In the genomic region with DNA sequence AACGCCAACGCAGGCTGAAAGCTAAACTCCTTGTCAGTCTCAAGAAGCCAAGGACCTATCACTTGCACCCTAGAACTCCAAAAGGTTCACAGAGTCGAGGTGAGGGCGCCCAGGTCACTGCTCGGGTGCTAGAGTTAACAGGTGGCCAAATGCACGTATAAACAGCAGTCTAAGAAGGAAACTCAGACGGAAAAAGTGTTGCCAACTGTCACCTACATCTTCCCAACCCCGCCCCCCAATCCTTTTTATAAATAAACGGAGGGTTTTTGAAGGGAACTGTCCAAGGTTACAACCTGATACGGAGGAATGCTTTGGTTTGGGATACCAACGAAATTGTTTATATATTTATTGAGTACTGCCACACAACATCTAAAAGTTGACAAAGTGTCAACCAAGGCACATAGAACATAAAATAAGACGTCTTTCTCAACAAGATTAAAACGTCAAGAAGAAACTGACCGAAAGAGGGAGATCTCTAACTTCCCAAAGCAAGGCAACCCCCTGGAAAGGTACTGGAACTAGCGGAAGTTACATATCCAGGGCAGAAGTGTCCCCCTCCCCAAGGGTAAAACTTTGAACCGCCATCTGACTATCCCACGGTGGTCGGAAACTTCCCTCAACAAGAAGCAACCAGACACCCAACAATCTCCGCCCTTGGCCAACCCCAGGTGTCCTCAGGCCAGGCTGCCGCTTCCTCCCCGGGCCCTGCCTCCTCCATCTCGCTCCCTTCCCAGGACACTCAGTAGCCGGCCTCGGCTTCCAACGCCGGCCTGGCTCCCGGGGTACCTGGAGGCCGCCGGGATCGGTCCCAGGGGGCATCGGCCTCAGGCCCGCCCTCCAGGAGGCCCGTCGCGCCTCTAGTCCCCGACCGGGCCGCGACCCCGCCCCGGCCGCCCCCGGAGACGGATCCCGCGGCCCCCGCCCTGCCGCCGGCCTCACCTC, we compare ENCODE assay signal across 8 cellular contexts. TPM values are rescaled to one million over a fixed set of nuclear protein-coding genes. Genes with fewer than 3 reads are reported as not detected.
DNase-seq lines count a peak whose midpoint lies in the region; ATAC-seq, FAIRE-seq and TF ChIP-seq lines count a peak whose summit lies in the region.

No MANE protein-coding gene starts in this region.

- H3K27me3 Mint-ChIP-seq in activated naive CD4-positive, alpha-beta T cell treated with anti-CD3 and anti-CD28 coated beads, Interleukin-2, amount 10 ng/mL, durations not matched to agents 7 days and 5 days = no peaks in the 10 kb centered on the region
- H3K27me3 Mint-ChIP-seq in neural crest cell (ENCODE audit: low read depth) (no peaks in the 10 kb centered on the region), type B pancreatic cell (no peaks in the 10 kb centered on the region)

- peak overlapping the region; percentile 94 for H3K27ac Mint-ChIP-seq in activated naive CD4-positive, alpha-beta T cell treated with anti-CD3 and anti-CD28 coated beads, Interleukin-2, amount 10 ng/mL, durations not matched to agents 7 days and 5 days
- H3K27ac Mint-ChIP-seq in neural crest cell (ENCODE audit: unreplicated experiment) = peak overlapping the region; percentile 99
- H3K27ac Mint-ChIP-seq in type B pancreatic cell = peak overlapping the region; percentile 97

- intact Hi-C loops in Panc1 (cut with micrococcal nuclease; ENCODE audit: unreplicated experiment) = loop anchor here (1.0 kb wide), 1 partner anchor 34 kb away; the partner anchor contains the start of gene NME1

- peak overlapping the region; percentile 85 for H3K4me3 Mint-ChIP-seq in activated naive CD4-positive, alpha-beta T cell treated with anti-CD3 and anti-CD28 coated beads, Interleukin-2, amount 10 ng/mL, durations not matched to agents 7 days and 5 days
- H3K4me3 Mint-ChIP-seq in neural crest cell (peak overlapping the region; percentile 96), type B pancreatic cell (peak overlapping the region; percentile 92)

- H3K4me3 ChIP-seq in BE2C (ENCODE audit: low read depth, low read length) = peak overlapping the region; percentile 93
- H3K4me3 ChIP-seq in Panc1 (ENCODE audit: low read depth in 2 of 2, low read length in 2 of 2) = peak overlapping the region; percentile 66 to 84

- H3K27ac ChIP-seq in Panc1 (ENCODE audit: low read length) = peak overlapping the region; percentile 87

- peaks cover 63% of the 10 kb centered on the region for H3K4me1 Mint-ChIP-seq in activated naive CD4-positive, alpha-beta T cell treated with anti-CD3 and anti-CD28 coated beads, Interleukin-2, amount 10 ng/mL, durations not matched to agents 7 days and 5 days
- H3K4me1 Mint-ChIP-seq in neural crest cell = peaks cover 43% of the 10 kb centered on the region
- peaks cover 40% of the 10 kb centered on the region for H3K4me1 Mint-ChIP-seq in type B pancreatic cell (ENCODE audit: unreplicated experiment)

- no TSS peak for BruUV-seq in Panc1 (replicated peaks; lab: Mats Ljungman, UMichigan)

- 0 out of 2 replicates have a peak, but pooled peaks cover 4% of the 10 kb centered on the region for H3K4me1 ChIP-seq in BE2C
- H3K4me1 ChIP-seq in Panc1 (ENCODE audit: control insufficient read depth, insufficient read depth, low read length) = peaks cover 27% of the 10 kb centered on the region

- POLR2A ChIA-PET in Panc1 (lab: Charles Lee) = interaction anchor here (0.7 to 1.6 kb wide), 3 partner anchors 33 to 318 kb away, joined by 5 to 14 read pairs (median 8); partner anchors contain the start of gene NME1

- CTCF ChIA-PET in Panc1 (lab: Charles Lee) = interaction anchor here (0.7 to 1.5 kb wide), 3 partner anchors 33 to 115 kb away, joined by 3 to 18 read pairs (median 5); partner anchors contain the start of gene NME1
- CTCF ChIA-PET in activated naive CD4-positive, alpha-beta T cell treated with anti-CD3 and anti-CD28 coated beads, Interleukin-2, amount 10 ng/mL, durations not matched to agents 7 days and 5 days (lab: Charles Lee) = interaction anchor here (1.2 to 1.6 kb wide), 2 partner anchors 34 to 268 kb away, joined by 3 to 5 read pairs; partner anchors contain the start of gene NME1

- no peak for FAIRE-seq in frontal cortex (lab: Jason Lieb, UNC)

- TF ChIP-seq CTCF in BE2C (IDR thresholded peaks at IDR 0.05; ENCODE audit: low read depth, low read length) = peak; percentile 20; the same call in 1 of the 2 replicates
- no peak for TF ChIP-seq CTCF in Panc1 (IDR thresholded peaks at IDR 0.05)
- TF ChIP-seq CTCF in neural crest cell (conservative IDR thresholded peaks at IDR 0.05) = no peak
- TF ChIP-seq CTCF in type B pancreatic cell (conservative IDR thresholded peaks at IDR 0.05) = peak; percentile 44

- peaks cover 5% of the 10 kb centered on the region for H3K36me3 Mint-ChIP-seq in activated naive CD4-positive, alpha-beta T cell treated with anti-CD3 and anti-CD28 coated beads, Interleukin-2, amount 10 ng/mL, durations not matched to agents 7 days and 5 days
- H3K36me3 Mint-ChIP-seq in neural crest cell (ENCODE audit: low read depth) (no peaks in the 10 kb centered on the region), type B pancreatic cell (no peaks in the 10 kb centered on the region)

- in situ Hi-C loops in Panc1 (cut with HindIII; ENCODE audit: low pct_unique_long_range_greater_than_20kb, low sequenced_read_pairs) = no loop called here

- ATAC-seq in GM18873 (IDR thresholded peaks at IDR 0.05; ENCODE audit: low FRiP score, unreplicated experiment) (peak; percentile 25), HG03108 (IDR thresholded peaks at IDR 0.05; ENCODE audit: unreplicated experiment) (peak; percentile 28), Panc1 (peak; percentile 22; the same call in 1 of the 2 replicates)

- 0 out of 2 replicates have a peak, but pooled peaks cover 2% of the 10 kb centered on the region for H3K36me3 ChIP-seq in BE2C
- H3K36me3 ChIP-seq in Panc1 (ENCODE audit: control insufficient read depth, insufficient read depth, low read length) = peaks cover 7% of the 10 kb centered on the region; the same call in 1 of the 2 replicates

- peak; percentile 52 for DNase-seq in BE2C
- no peak for DNase-seq in Panc1 (ENCODE audit: low read depth, low spot score)
- peak; percentile 64 for DNase-seq in activated naive CD4-positive, alpha-beta T cell treated with anti-CD3 and anti-CD28 coated beads, Interleukin-2, amount 10 ng/mL, durations not matched to agents 7 days and 5 days
- peak; percentile 20 to 29 for DNase-seq in frontal cortex (ENCODE audit: low spot score in 2 of 2)
- DNase-seq in neural crest cell (ENCODE audit: low read depth, low spot score) = peak; percentile 29
- peak; percentile 70 for DNase-seq in type B pancreatic cell (ENCODE audit: extremely low spot score, unreplicated experiment)

- H3K27me3 ChIP-seq in BE2C = no peaks in the 10 kb centered on the region
- no peaks in the 10 kb centered on the region for H3K27me3 ChIP-seq in Panc1 (ENCODE audit: control insufficient read depth, insufficient read depth, low read length)

- no peaks in the 10 kb centered on the region for H3K9me3 Mint-ChIP-seq in activated naive CD4-positive, alpha-beta T cell treated with anti-CD3 and anti-CD28 coated beads, Interleukin-2, amount 10 ng/mL, durations not matched to agents 7 days and 5 days
- H3K9me3 Mint-ChIP-seq in neural crest cell (no peaks in the 10 kb centered on the region), type B pancreatic cell (no peaks in the 10 kb centered on the region)

- H3K9me3 ChIP-seq in BE2C (no peaks in the 10 kb centered on the region), Panc1 (ENCODE audit: control insufficient read depth, insufficient read depth, low read depth, low read length) (no peaks in the 10 kb centered on the region)

RNA-seq across cellular contexts. Expression of gene SPAG9, which starts 1.0 kb away (rescaled TPM):
- polyA plus RNA-seq in BE2C (2012; ENCODE audit: insufficient read depth, insufficient read length, low read depth) = 47.6 TPM
- 144 TPM for total RNA-seq in Panc1 (2021; ENCODE audit: unreplicated experiment)
- 55.3 TPM for polyA plus RNA-seq in Panc1 (2012; ENCODE audit: insufficient read length)
- total RNA-seq in frontal cortex = 297 TPM
- total RNA-seq in neural crest cell = 116 and 136 TPM in 2 replicates
- total RNA-seq in type B pancreatic cell (ENCODE audit: low replicate concordance) = 73.2 and 82.9 TPM in 2 replicates

RNA-seq across cellular contexts. Expression of gene NME1, which starts 33.7 kb away (rescaled TPM):
- polyA plus RNA-seq in BE2C (2012; ENCODE audit: insufficient read depth, insufficient read length, low read depth) = 506 TPM
- 345 TPM for total RNA-seq in Panc1 (2021; ENCODE audit: unreplicated experiment)
- polyA plus RNA-seq in Panc1 (2012; ENCODE audit: insufficient read length) = 213 TPM
- 60.3 TPM for total RNA-seq in frontal cortex
- 322 and 332 TPM in 2 replicates for total RNA-seq in neural crest cell
- 143 and 163 TPM in 2 replicates for total RNA-seq in type B pancreatic cell (ENCODE audit: low replicate concordance)

RNA-seq across cellular contexts. Expression of gene NME2, which starts 46.5 kb away (rescaled TPM):
- polyA plus RNA-seq in BE2C (2012; ENCODE audit: insufficient read depth, insufficient read length, low read depth) = 799 TPM
- 1,280 TPM for total RNA-seq in Panc1 (2021; ENCODE audit: unreplicated experiment)
- polyA plus RNA-seq in Panc1 (2012; ENCODE audit: insufficient read length) = 1,545 TPM
- 202 TPM for total RNA-seq in frontal cortex
- total RNA-seq in neural crest cell = 541 and 545 TPM in 2 replicates
- 481 and 483 TPM in 2 replicates for total RNA-seq in type B pancreatic cell (ENCODE audit: low replicate concordance)

Comparison
In these comparisons a context has a peak if more than half of its experiments do, and no peak if none do; other contexts are left out.
1. CTCF ChIP-seq: peak in BE2C (single experiment) and type B pancreatic cell (single experiment); none in Panc1 (single experiment) and neural crest cell (single experiment).
2. Peak in every context shown above with its lines, with median percentiles within 50 percentile points of each other: ATAC-seq, H3K27ac Mint-ChIP-seq and H3K4me3 Mint-ChIP-seq.